In the genomic region with DNA sequence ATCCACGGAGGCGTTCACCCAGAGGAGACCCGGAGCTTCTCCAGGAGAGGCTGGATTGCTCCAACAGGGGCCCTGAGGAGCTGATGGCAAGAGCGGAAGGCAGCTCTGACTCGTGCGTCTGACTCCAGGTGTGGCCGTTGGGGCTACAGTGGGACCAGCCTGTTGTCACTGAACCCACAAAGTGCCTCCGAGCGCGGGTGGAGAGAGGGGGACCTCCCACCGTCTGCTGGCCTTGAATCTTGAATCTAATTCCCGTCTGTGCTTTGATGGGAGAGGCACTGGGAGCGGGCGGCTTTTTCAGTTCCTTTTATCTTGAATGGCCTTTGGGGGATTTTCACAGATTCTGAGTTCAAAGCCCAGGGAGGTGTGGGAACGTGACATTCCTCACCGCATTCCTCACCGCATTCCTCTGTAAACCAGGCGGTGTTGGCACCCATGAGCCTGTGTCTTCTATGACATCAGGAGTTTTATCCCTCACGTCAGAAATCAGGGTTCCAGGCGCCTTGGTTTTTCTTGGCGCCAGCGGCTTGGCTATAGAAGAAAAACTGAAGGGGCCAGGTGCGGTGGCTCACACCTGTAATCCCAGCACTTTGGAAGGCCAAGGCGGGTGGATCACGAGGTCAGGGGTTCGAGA, we compare ENCODE assay signal across 2 cellular contexts.
TF ChIP-seq lines count a peak whose summit lies in the region.

No MANE protein-coding gene starts in this region.

TF ChIP-seq in A549, 52 proteins besides CTCF, POLR2A, EP300 and RAD21:
- TF ChIP-seq, protein P1, sequence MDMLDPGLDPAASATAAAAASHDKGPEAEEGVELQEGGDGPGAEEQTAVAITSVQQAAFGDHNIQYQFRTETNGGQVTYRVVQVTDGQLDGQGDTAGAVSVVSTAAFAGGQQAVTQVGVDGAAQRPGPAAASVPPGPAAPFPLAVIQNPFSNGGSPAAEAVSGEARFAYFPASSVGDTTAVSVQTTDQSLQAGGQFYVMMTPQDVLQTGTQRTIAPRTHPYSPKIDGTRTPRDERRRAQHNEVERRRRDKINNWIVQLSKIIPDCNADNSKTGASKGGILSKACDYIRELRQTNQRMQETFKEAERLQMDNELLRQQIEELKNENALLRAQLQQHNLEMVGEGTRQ (IDR thresholded peaks at IDR 0.05), result no peak
- TF ChIP-seq, protein P2, sequence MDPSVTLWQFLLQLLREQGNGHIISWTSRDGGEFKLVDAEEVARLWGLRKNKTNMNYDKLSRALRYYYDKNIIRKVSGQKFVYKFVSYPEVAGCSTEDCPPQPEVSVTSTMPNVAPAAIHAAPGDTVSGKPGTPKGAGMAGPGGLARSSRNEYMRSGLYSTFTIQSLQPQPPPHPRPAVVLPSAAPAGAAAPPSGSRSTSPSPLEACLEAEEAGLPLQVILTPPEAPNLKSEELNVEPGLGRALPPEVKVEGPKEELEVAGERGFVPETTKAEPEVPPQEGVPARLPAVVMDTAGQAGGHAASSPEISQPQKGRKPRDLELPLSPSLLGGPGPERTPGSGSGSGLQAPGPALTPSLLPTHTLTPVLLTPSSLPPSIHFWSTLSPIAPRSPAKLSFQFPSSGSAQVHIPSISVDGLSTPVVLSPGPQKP (IDR thresholded peaks at IDR 0.05; ENCODE audit: low read depth, low read length), result no peak
- TF ChIP-seq HOXB13 (CRISPR knock-in tag; IDR thresholded peaks at IDR 0.05; ENCODE audit: low read depth) (0 out of 2 replicates have a peak, but pooled peaks have one; percentile 12), HOXA7 (CRISPR knock-in tag; IDR thresholded peaks at IDR 0.05) (no peak), SREBF2 (IDR thresholded peaks at IDR 0.05) (no peak), BHLHE40 (IDR thresholded peaks at IDR 0.05; ENCODE audit: low read depth, low read length) (no peak), HOXB5 (CRISPR knock-in tag; IDR thresholded peaks at IDR 0.05) (0 out of 2 replicates have a peak, but pooled peaks have one; percentile 53), RNF2 (IDR thresholded peaks at IDR 0.05; ENCODE audit: borderline replicate concordance, low read depth) (no peak), NR3C1 (IDR thresholded peaks at IDR 0.05) (no peak), RARB (CRISPR knock-in tag; IDR thresholded peaks at IDR 0.05) (no peak), MAX (IDR thresholded peaks at IDR 0.05) (peak; percentile 22; the same call in 1 of the 2 replicates), EHF (CRISPR knock-in tag; IDR thresholded peaks at IDR 0.05) (no peak), HEYL (CRISPR knock-in tag; IDR thresholded peaks at IDR 0.05) (no peak), PHF8 (IDR thresholded peaks at IDR 0.05; ENCODE audit: borderline replicate concordance, low read depth) (no peak), MAFK (IDR thresholded peaks at IDR 0.05; ENCODE audit: partially characterized antibody) (no peak), ESRRA (IDR thresholded peaks at IDR 0.05; ENCODE audit: borderline replicate concordance, low read length) (no peak), EHMT2 (IDR thresholded peaks at IDR 0.05; ENCODE audit: low read depth) (no peak), MAZ (IDR thresholded peaks at IDR 0.05; ENCODE audit: borderline replicate concordance, low read depth, low read length) (no peak), REST (IDR thresholded peaks at IDR 0.05) (no peak), RCOR1 (IDR thresholded peaks at IDR 0.05; ENCODE audit: low read depth, low read length) (no peak), GATA3 (IDR thresholded peaks at IDR 0.05; ENCODE audit: borderline replicate concordance) (peak; percentile 50; the same call in 1 of the 2 replicates), KDM5A (IDR thresholded peaks at IDR 0.05) (no peak), ZSCAN20 (CRISPR knock-in tag; IDR thresholded peaks at IDR 0.05) (no peak), RFX5 (IDR thresholded peaks at IDR 0.05) (no peak), NFE2L2 (conservative IDR thresholded peaks at IDR 0.05; ENCODE audit: low read length) (no peak), JUNB (IDR thresholded peaks at IDR 0.05) (no peak)
- TF ChIP-seq, protein P3, sequence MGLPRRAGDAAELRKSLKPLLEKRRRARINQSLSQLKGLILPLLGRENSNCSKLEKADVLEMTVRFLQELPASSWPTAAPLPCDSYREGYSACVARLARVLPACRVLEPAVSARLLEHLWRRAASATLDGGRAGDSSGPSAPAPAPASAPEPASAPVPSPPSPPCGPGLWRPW (IDR thresholded peaks at IDR 0.05), result no peak
- TF ChIP-seq, protein P4, sequence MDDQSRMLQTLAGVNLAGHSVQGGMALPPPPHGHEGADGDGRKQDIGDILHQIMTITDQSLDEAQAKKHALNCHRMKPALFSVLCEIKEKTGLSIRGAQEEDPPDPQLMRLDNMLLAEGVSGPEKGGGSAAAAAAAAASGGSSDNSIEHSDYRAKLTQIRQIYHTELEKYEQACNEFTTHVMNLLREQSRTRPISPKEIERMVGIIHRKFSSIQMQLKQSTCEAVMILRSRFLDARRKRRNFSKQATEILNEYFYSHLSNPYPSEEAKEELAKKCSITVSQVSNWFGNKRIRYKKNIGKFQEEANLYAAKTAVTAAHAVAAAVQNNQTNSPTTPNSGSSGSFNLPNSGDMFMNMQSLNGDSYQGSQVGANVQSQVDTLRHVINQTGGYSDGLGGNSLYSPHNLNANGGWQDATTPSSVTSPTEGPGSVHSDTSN (IDR thresholded peaks at IDR 0.05), result no peak
TF ChIP-seq in A549: peak in this region for 4.

TF ChIP-seq in H1, 55 proteins besides CTCF, POLR2A, EP300 and RAD21:
- TF ChIP-seq RNF2 (IDR thresholded peaks at IDR 0.05; ENCODE audit: borderline replicate concordance, low read depth, low read length, missing control alignments, poor library complexity, severe bottlenecking) (no peak), BRCA1 (IDR thresholded peaks at IDR 0.05; ENCODE audit: low read depth, low read length) (no peak), CREB1 (IDR thresholded peaks at IDR 0.05) (peak; percentile 83), TEAD4 (IDR thresholded peaks at IDR 0.05; ENCODE audit: low read depth, low read length) (peak; percentile 98), MAX (IDR thresholded peaks at IDR 0.05) (peak; percentile 44; the same call in 1 of the 2 replicates), SP1 (IDR thresholded peaks at IDR 0.05; ENCODE audit: low read depth, low read length) (peak; percentile 61; the same call in 1 of the 2 replicates)
- TF ChIP-seq, protein P5, sequence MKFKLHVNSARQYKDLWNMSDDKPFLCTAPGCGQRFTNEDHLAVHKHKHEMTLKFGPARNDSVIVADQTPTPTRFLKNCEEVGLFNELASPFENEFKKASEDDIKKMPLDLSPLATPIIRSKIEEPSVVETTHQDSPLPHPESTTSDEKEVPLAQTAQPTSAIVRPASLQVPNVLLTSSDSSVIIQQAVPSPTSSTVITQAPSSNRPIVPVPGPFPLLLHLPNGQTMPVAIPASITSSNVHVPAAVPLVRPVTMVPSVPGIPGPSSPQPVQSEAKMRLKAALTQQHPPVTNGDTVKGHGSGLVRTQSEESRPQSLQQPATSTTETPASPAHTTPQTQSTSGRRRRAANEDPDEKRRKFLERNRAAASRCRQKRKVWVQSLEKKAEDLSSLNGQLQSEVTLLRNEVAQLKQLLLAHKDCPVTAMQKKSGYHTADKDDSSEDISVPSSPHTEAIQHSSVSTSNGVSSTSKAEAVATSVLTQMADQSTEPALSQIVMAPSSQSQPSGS (IDR thresholded peaks at IDR 0.05; ENCODE audit: low read length), result peak; percentile 50; the same call in 1 of the 2 replicates
